Comparison of ENCODE assay signal across 12 cellular contexts in genomic region chr3:186432189-186432588, GRCh38.
A peak's percentile ranks its signal among the peaks of the same experiment; 100 is the strongest.
DNase-seq lines count a peak whose midpoint lies in the region; ATAC-seq and TF ChIP-seq lines count a peak whose summit lies in the region.
"Had no signal": no experiment of that assay in that cellular context is flagged by ENCODE, and none has a peak within 500 bp of the region (broad histone marks: within the 10 kb centered on the region; RNA-seq: fewer than 3 reads in every experiment).

No MANE protein-coding gene starts in this region.

- no peak for TF ChIP-seq CTCF in Panc1 (IDR thresholded peaks at IDR 0.05)

- no peak overlapping the region for H3K23ac ChIP-seq in mesendoderm (ENCODE audit: low read length)

- peak; percentile 61 for DNase-seq in AG08396 (ENCODE audit: low spot score)
- peak; percentile 88 for DNase-seq in ELR (ENCODE audit: low read depth)
- DNase-seq in Panc1 (ENCODE audit: low read depth, low spot score) = no peak
- DNase-seq in foreskin melanocyte = peak; percentile 75
- no peak for DNase-seq in NCI-H2227 treated with DMSO at 0.1 percent for 48 hours (lab: John Stamatoyannopoulos, UW)
- no peak for DNase-seq in NCI-H345 treated with DMSO at 0.1 percent for 48 hours (lab: John Stamatoyannopoulos, UW; ENCODE audit: unreplicated experiment)
- DNase-seq in mesendoderm = no peak
- DNase-seq in occipital lobe (lab: John Stamatoyannopoulos, UW) = no peak
- DNase-seq: activated CD8-positive, alpha-beta memory T cell treated with anti-CD3 and anti-CD28 coated beads for 24 hours; colonic mucosa; NCI-H510A treated with DMSO at 0.1 percent for 48 hours; retina had no signal

- no peak overlapping the region for H2BK5ac ChIP-seq in mesendoderm (ENCODE audit: low read length)

- H3K4me2 ChIP-seq in mesendoderm (ENCODE audit: low read length) = no peak overlapping the region

- H3K79me2 ChIP-seq in mesendoderm (ENCODE audit: control insufficient read depth, insufficient read depth, low read length) = no peaks in the 10 kb centered on the region

- H3K56ac ChIP-seq in mesendoderm (ENCODE audit: low read length) = no peak overlapping the region

- H3K9me3 ChIP-seq in Panc1 (ENCODE audit: control insufficient read depth, insufficient read depth, low read depth, low read length) = no peaks in the 10 kb centered on the region
- H3K9me3 ChIP-seq: colonic mucosa had no signal

- no peak overlapping the region for H3K18ac ChIP-seq in mesendoderm (ENCODE audit: low read length)

- no peaks in the 10 kb centered on the region for H3K36me3 ChIP-seq in Panc1 (ENCODE audit: control insufficient read depth, insufficient read depth, low read length)
- H3K36me3 ChIP-seq in mesendoderm (ENCODE audit: control insufficient read depth, insufficient read depth, low read length) = no peaks in the 10 kb centered on the region
- H3K36me3 ChIP-seq: colonic mucosa had no signal

- H4K5ac ChIP-seq in mesendoderm (ENCODE audit: low read length) = no peak overlapping the region

- no TSS peak for BruUV-seq in Panc1 (replicated peaks; lab: Mats Ljungman, UMichigan)

- H3K27ac ChIP-seq in Panc1 (ENCODE audit: low read length) = no peak overlapping the region
- H3K27ac ChIP-seq in mesendoderm (ENCODE audit: low read depth, low read length) = no peak overlapping the region
- H3K27ac ChIP-seq: colonic mucosa had no signal

- no CpG with 5 or more reads among the region's 4 CpGs for WGBS in mesendoderm (ENCODE audit: extremely low coverage, insufficient coverage, low lambda C conversion rate)

- no peak overlapping the region for H3K4ac ChIP-seq in mesendoderm (ENCODE audit: low read depth, low read length)

- CTCF ChIA-PET in Panc1 (lab: Charles Lee) = no interaction called here

- H3K79me1 ChIP-seq in mesendoderm (ENCODE audit: low read length) = no peaks in the 10 kb centered on the region

- 0 out of 2 replicates have a peak, but pooled peaks have one; percentile 38 for ATAC-seq in Panc1

- H2BK15ac ChIP-seq in mesendoderm (replicated peaks; ENCODE audit: low read depth) = no peak overlapping the region

- H3K4me1 ChIP-seq in Panc1 (ENCODE audit: control insufficient read depth, insufficient read depth, low read length) = no peaks in the 10 kb centered on the region
- no peaks in the 10 kb centered on the region for H3K4me1 ChIP-seq in mesendoderm (ENCODE audit: control insufficient read depth, low read depth, low read length)
- H3K4me1 ChIP-seq: colonic mucosa had no signal

- H3K27me3 ChIP-seq in Panc1 (ENCODE audit: control insufficient read depth, insufficient read depth, low read length) (peaks cover 5% of the 10 kb centered on the region), mesendoderm (ENCODE audit: insufficient read depth, low read length, poor library complexity) (no peaks in the 10 kb centered on the region)
- H3K27me3 ChIP-seq: colonic mucosa had no signal

- in situ Hi-C loops in Panc1 (cut with HindIII; ENCODE audit: low pct_unique_long_range_greater_than_20kb, low sequenced_read_pairs) = no loop called here

- intact Hi-C loops in Panc1 (cut with micrococcal nuclease; ENCODE audit: unreplicated experiment) = no loop called here

- H2BK120ac ChIP-seq in mesendoderm (ENCODE audit: low read depth, low read length) = no peak overlapping the region

- no peak overlapping the region for H2AK5ac ChIP-seq in mesendoderm (ENCODE audit: low read length)

- H3K4me3 ChIP-seq in Panc1 (ENCODE audit: low read depth in 2 of 2, low read length in 2 of 2) (no peak overlapping the region), mesendoderm (ENCODE audit: low read length) (no peak overlapping the region)
- H3K4me3 ChIP-seq: colonic mucosa had no signal

- no peak overlapping the region for H4K8ac ChIP-seq in mesendoderm (ENCODE audit: low read depth, low read length)

- H3K9ac ChIP-seq in mesendoderm (ENCODE audit: low read length) = no peak overlapping the region

- POLR2A ChIA-PET in Panc1 (lab: Charles Lee) = no interaction called here

Comparison
In these comparisons a context has a peak if more than half of its experiments do, and no peak if none do; other contexts are left out.
1. DNase-seq: peak in AG08396 (single experiment), ELR (single experiment) and foreskin melanocyte (single experiment); none in Panc1 (single experiment), NCI-H2227 treated with DMSO at 0.1 percent for 48 hours (single experiment), NCI-H345 treated with DMSO at 0.1 percent for 48 hours (single experiment), mesendoderm (single experiment) and occipital lobe (single experiment).